Comparison of ENCODE assay signal across 1 cellular context in genomic region chr12:4275869-4276253, GRCh38.
TF ChIP-seq lines count a peak whose summit lies in the region.

No MANE protein-coding gene starts in this region.

TF ChIP-seq in GM12878, 131 proteins besides CTCF, POLR2A, EP300 and RAD21 (continued from another document):
- TF ChIP-seq POLR2AphosphoS5 (IDR thresholded peaks at IDR 0.05; ENCODE audit: low read length), result 0 out of 2 replicates have a peak, but pooled peaks have one; percentile 4
- no peak for TF ChIP-seq SMC3 (IDR thresholded peaks at IDR 0.05; ENCODE audit: borderline replicate concordance, low read length)
- no peak for TF ChIP-seq HDAC2 (IDR thresholded peaks at IDR 0.05)
- TF ChIP-seq SKIL (IDR thresholded peaks at IDR 0.05; ENCODE audit: low read depth, poor library complexity, severe bottlenecking), result peak; percentile 27
- no peak for TF ChIP-seq NR2C2 (IDR thresholded peaks at IDR 0.05; ENCODE audit: borderline replicate concordance, control insufficient read depth, insufficient read length, low read depth)
